Comparison of ENCODE assay signal across 11 cellular contexts in the genomic region with DNA sequence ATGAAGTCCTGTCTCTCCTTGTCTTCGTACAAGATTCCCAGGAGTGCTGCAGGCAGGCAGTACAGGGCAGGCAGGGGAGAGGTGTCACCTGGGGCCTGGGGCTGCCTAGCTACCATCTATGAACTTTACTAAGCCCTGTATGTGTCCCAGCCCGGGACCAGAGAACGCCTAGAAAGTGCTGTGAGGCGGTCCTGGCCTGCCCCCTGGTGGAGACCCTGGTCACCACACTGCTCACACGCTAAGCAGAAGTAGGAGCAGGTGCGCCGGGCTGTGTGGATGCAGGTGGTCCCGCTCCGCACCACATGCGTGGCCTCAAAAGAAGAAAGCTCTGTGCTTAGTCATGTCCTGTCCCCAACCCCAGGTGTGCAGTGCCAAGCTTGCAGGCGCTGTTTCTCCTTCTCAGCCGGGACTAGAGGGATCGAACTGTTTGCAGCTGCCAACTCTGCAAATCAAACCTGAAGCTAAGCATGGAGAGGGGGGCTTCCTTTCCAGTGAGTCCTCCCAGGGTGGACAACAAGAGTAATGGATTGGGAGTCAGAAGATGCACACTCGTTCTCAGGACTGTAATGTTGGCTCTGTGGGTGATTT. TPM values are rescaled to one million over a fixed set of nuclear protein-coding genes. Genes with fewer than 3 reads are reported as not detected.
DNase-seq lines count a peak whose midpoint lies in the region; ATAC-seq and TF ChIP-seq lines count a peak whose summit lies in the region.
"Not testable (repeated sequence)": the region's sequence is repeated elsewhere in the genome, so short reads cannot be mapped to it uniquely, and the experiment has no call there.
"Had no signal": no experiment of that assay in that cellular context is flagged by ENCODE, and none has a peak within 500 bp of the region (broad histone marks: within the 10 kb centered on the region; RNA-seq: fewer than 3 reads in every experiment).

No MANE protein-coding gene starts in this region.

- RAD21 ChIA-PET in HCT116 (lab: Charles Lee; ENCODE audit: low non-redundant PET in 1 of 2, low total read pairs in 2 of 2, uncharacterized antibody in 2 of 2, unreplicated experiment in 2 of 2), result interaction anchor here in 1 of 2 experiments (1.2 kb wide), 1 partner anchor 84 kb away, joined by 3 read pairs; the partner anchor contains the start of gene NUDT8

- WGBS in psoas muscle, 3 donors, result 12 to 16% (median 13%) methylated on average over 6 to 8 of the region's 14 CpGs

- not testable (repeated sequence) for H3K4me3 Mint-ChIP-seq in activated B cell treated with CpG ODN at 0.5 μM for 24 hours; activated T-cell treated with anti-CD3 and anti-CD28 coated beads, Interleukin-2, amount 50 U/mL, for 4 hours; immature natural killer cell

- peak; percentile 46 for TF ChIP-seq RAD21 in HCT116 (IDR thresholded peaks at IDR 0.05; ENCODE audit: low read depth)

- TF ChIP-seq CTCF in A673 (conservative IDR thresholded peaks at IDR 0.05; ENCODE audit: low read depth, low read length), result peak; percentile 36; the same call in 1 of the 2 replicates
- TF ChIP-seq CTCF in HCT116 (IDR thresholded peaks at IDR 0.05 in 2 of 3, conservative IDR thresholded peaks at IDR 0.05 in 1 of 3; ENCODE audit: borderline replicate concordance in 1 of 3, insufficient read depth in 1 of 3, low read depth in 2 of 3, low read length in 2 of 3), result peak in 1 of 3 experiments; percentile 38; a peak in 2 of 6 replicates
- not testable (repeated sequence) for TF ChIP-seq CTCF in activated B cell treated with CpG ODN at 0.5 μM for 24 hours (IDR thresholded peaks at IDR 0.05)
- peak; percentile 11 for TF ChIP-seq CTCF in cardiac fibroblast (IDR thresholded peaks at IDR 0.05; ENCODE audit: low read depth, low read length)
- TF ChIP-seq CTCF in psoas muscle (IDR thresholded peaks at IDR 0.05), result peak; percentile 26

- H3K36me3 ChIP-seq in A673 (ENCODE audit: insufficient read depth, low read length, poor library complexity, severe bottlenecking); HCT116 (ENCODE audit: control insufficient read depth in 1 of 2, insufficient read depth in 2 of 2, low read length in 2 of 2); psoas muscle (ENCODE audit: insufficient read depth in 1 of 2, low read depth in 1 of 2): not testable (repeated sequence)

- not testable (repeated sequence) for H2AFZ ChIP-seq in HCT116 (ENCODE audit: low read depth, low read length, poor library complexity, severe bottlenecking)

- not testable (repeated sequence) for H4K20me1 ChIP-seq in HCT116 (ENCODE audit: insufficient read depth)

- not testable (repeated sequence) for H3K36me3 Mint-ChIP-seq in activated B cell treated with CpG ODN at 0.5 μM for 24 hours (ENCODE audit: low read depth); activated T-cell treated with anti-CD3 and anti-CD28 coated beads, Interleukin-2, amount 50 U/mL, for 4 hours (ENCODE audit: insufficient read depth); immature natural killer cell

- TF ChIP-seq POLR2A in HCT116 (IDR thresholded peaks at IDR 0.05; ENCODE audit: borderline replicate concordance, extremely low read depth, insufficient read depth, insufficient read length), result not testable (repeated sequence)

- not testable (repeated sequence) for H3K79me2 ChIP-seq in HCT116 (ENCODE audit: insufficient read depth, low read length)

- H3K4me1 Mint-ChIP-seq in activated B cell treated with CpG ODN at 0.5 μM for 24 hours; activated T-cell treated with anti-CD3 and anti-CD28 coated beads, Interleukin-2, amount 50 U/mL, for 4 hours (ENCODE audit: low read depth); immature natural killer cell: not testable (repeated sequence)

- not testable (repeated sequence) for H3K4me3 ChIP-seq in A673 (ENCODE audit: low read depth, low read length, poor library complexity, severe bottlenecking); HCT116 (replicated peaks in 1 of 2; ENCODE audit: low read depth in 1 of 2, low read length in 2 of 2); cardiac fibroblast (replicated peaks in 1 of 2; ENCODE audit: low read depth in 2 of 2, low read length in 2 of 2); psoas muscle

- not testable (repeated sequence) for H3K27ac ChIP-seq in A673 (ENCODE audit: low read depth, low read length, poor library complexity, severe bottlenecking); HCT116 (ENCODE audit: low read depth, low read length); psoas muscle

- not testable (repeated sequence) for H3K9me2 ChIP-seq in HCT116 (ENCODE audit: insufficient read depth)

- BruUV-seq in A673 (replicated peaks; lab: Mats Ljungman, UMichigan); HCT116 (replicated peaks; lab: Mats Ljungman, UMichigan): not testable (repeated sequence)

- intact Hi-C loops in A673 (cut with micrococcal nuclease; ENCODE audit: unreplicated experiment); psoas muscle (cut with DNase I): not testable (repeated sequence)
- intact Hi-C loops in HCT116 (cut with micrococcal nuclease) (loop anchor here (10.0 kb wide), 1 partner anchor 79 kb away; the partner anchor contains the start of gene TBX10), activated B cell treated with CpG ODN at 0.5 μM for 24 hours (cut with micrococcal nuclease) (loop anchor here (10.0 kb wide), 2 partner anchors 139 to 359 kb away; partner anchors contain the start of gene POLD4)

- not testable (repeated sequence) for H3K27ac Mint-ChIP-seq in activated B cell treated with CpG ODN at 0.5 μM for 24 hours, immature natural killer cell

- not testable (repeated sequence) for DNase-seq in A673 (ENCODE audit: low spot score); HCT116 (ENCODE audit: low read depth, low spot score); cardiac fibroblast (ENCODE audit: low read depth in 2 of 2)
- DNase-seq in activated B cell treated with CpG ODN at 0.5 μM for 24 hours (peak; percentile 44), immature natural killer cell (peak; percentile 40 to 56 (median 48)), psoas muscle (peak in 1 of 2 donors; percentile 56)
- peak; percentile 55 for DNase-seq in activated T-cell treated with anti-CD3 and anti-CD28 coated beads, Interleukin-2, amount 50 U/mL, for 4 hours
- peak; percentile 18 to 43 for DNase-seq in stimulated activated CD8-positive, alpha-beta memory T cell treated with anti-CD3 and anti-CD28 coated beads, Interleukin-2, amount 100 ng/mL, for 48 hours (ENCODE audit: low read depth in 2 of 2)

- H3K9me3 ChIP-seq in A673 (ENCODE audit: low read depth, low read length, poor library complexity, severe bottlenecking); HCT116 (ENCODE audit: control insufficient read depth in 1 of 2, insufficient read depth in 1 of 2, low read depth in 1 of 2, low read length in 2 of 2); psoas muscle: not testable (repeated sequence)

- not testable (repeated sequence) for H3K9me3 Mint-ChIP-seq in activated B cell treated with CpG ODN at 0.5 μM for 24 hours; activated T-cell treated with anti-CD3 and anti-CD28 coated beads, Interleukin-2, amount 50 U/mL, for 4 hours; immature natural killer cell

- POLR2A ChIA-PET in A673 (lab: Charles Lee; ENCODE audit: low non-redundant PET); HCT116 (lab: Charles Lee): not testable (repeated sequence)
- POLR2A ChIA-PET in activated B cell treated with CpG ODN at 0.5 μM for 24 hours (lab: Charles Lee), result interaction anchor here (0.6 to 1.6 kb wide), 2 partner anchors 29 to 83 kb away, joined by 3 read pairs; no protein-coding TSS in a partner anchor

- not testable (repeated sequence) for H3K9ac ChIP-seq in HCT116 (ENCODE audit: low read length)

- H3K4me2 ChIP-seq in HCT116 (ENCODE audit: low read length), result not testable (repeated sequence)

- H3K4me1 ChIP-seq in A673 (ENCODE audit: insufficient read depth, low read length, poor library complexity, severe bottlenecking); HCT116 (ENCODE audit: control insufficient read depth in 1 of 2, insufficient read depth in 2 of 2, low read length in 2 of 2); psoas muscle: not testable (repeated sequence)

- not testable (repeated sequence) for ATAC-seq in HCT116; activated B cell treated with CpG ODN at 0.5 μM for 24 hours (ENCODE audit: low read depth); activated T-cell treated with anti-CD3 and anti-CD28 coated beads, Interleukin-2, amount 50 U/mL, for 4 hours; psoas muscle

- H3K27me3 Mint-ChIP-seq in activated B cell treated with CpG ODN at 0.5 μM for 24 hours, result peaks cover 19% of the 10 kb centered on the region
- peaks cover 21% of the 10 kb centered on the region for H3K27me3 Mint-ChIP-seq in activated T-cell treated with anti-CD3 and anti-CD28 coated beads, Interleukin-2, amount 50 U/mL, for 4 hours (ENCODE audit: low read depth)
- H3K27me3 Mint-ChIP-seq in immature natural killer cell (ENCODE audit: low read depth in 3 of 3), result not testable (repeated sequence)

- not testable (repeated sequence) for H3K27me3 ChIP-seq in A673 (replicated peaks; ENCODE audit: insufficient read depth, low read depth, low read length, poor library complexity); HCT116 (ENCODE audit: insufficient read depth, low read length); psoas muscle (ENCODE audit: insufficient read depth in 3 of 3, low read length in 2 of 3)

- CTCF ChIA-PET in A673 (lab: Charles Lee), result interaction anchor here (0.6 kb wide), 1 partner anchor 85 kb away, joined by 3 read pairs; the partner anchor contains the start of gene NUDT8
- CTCF ChIA-PET in HCT116 (lab: Charles Lee), result interaction anchor here (0.6 to 2.8 kb wide), 3 partner anchors 22 to 100 kb away, joined by 3 to 16 read pairs (median 3); partner anchors contain the start of gene NUDT8
- CTCF ChIA-PET in activated B cell treated with CpG ODN at 0.5 μM for 24 hours (lab: Charles Lee), result interaction anchor here (1.2 kb wide), 1 partner anchor 85 kb away, joined by 3 read pairs; the partner anchor contains the start of gene NUDT8

RNA-seq across cellular contexts. Expression of gene ALDH3B2, which starts 39.6 kb away (rescaled TPM):
- total RNA-seq in A673 (2021) (not detected in 2 replicates), HCT116 (2021; ENCODE audit: unreplicated experiment) (not detected), activated B cell treated with CpG ODN at 0.5 μM for 24 hours (not detected in 2 replicates), psoas muscle (not detected)
- polyA plus RNA-seq in HCT116 (2012), result 0.09 and 0.18 TPM in 2 replicates
- total RNA-seq in activated T-cell treated with anti-CD3 and anti-CD28 coated beads, Interleukin-2, amount 50 U/mL, for 4 hours, result not detected
- polyA plus RNA-seq in immature natural killer cell (not detected), psoas muscle (not detected)
- total RNA-seq: dermis blood vessel endothelial cell, mesenteric fat pad, SJCRH30 had no signal
